ENCODE assay signal across 21 cellular contexts in genomic region chr14:96267916-96268315, GRCh38. TPM values are rescaled to one million over a fixed set of nuclear protein-coding genes. Genes with fewer than 3 reads are reported as not detected.
A peak's percentile ranks its signal among the peaks of the same experiment; 100 is the strongest.
DNase-seq lines count a peak whose midpoint lies in the region; ATAC-seq and TF ChIP-seq lines count a peak whose summit lies in the region.
"Had no signal": no experiment of that assay in that cellular context is flagged by ENCODE, and none has a peak within 500 bp of the region (broad histone marks: within the 10 kb centered on the region; RNA-seq: fewer than 3 reads in every experiment).

No MANE protein-coding gene starts in this region.

- POLR2A ChIA-PET in CD4-positive, alpha-beta T cell (lab: Charles Lee), result no interaction called here

- H3K27me3 ChIP-seq in esophagus (ENCODE audit: control insufficient read depth in 1 of 2, insufficient read depth in 2 of 2, low read length in 2 of 2), result no peaks in the 10 kb centered on the region
- peaks cover 0 to 14% of the 10 kb centered on the region in 2 donors for H3K27me3 ChIP-seq in tibial artery
- H3K27me3 ChIP-seq in CD4-positive, alpha-beta T cell (ENCODE audit: control insufficient read depth, insufficient read depth, low read length), result no peaks in the 10 kb centered on the region
- H3K27me3 ChIP-seq: brain microvascular endothelial cell, suprapubic skin had no signal

- intact Hi-C loops in tibial artery (cut with DNase I; ENCODE audit: low total_unique reads), result no loop called here
- intact Hi-C loops in CD4-positive, alpha-beta T cell (cut with DNase I, micrococcal nuclease), result no loop called here

- peaks cover 8 to 23% of the 10 kb centered on the region in 2 donors for H3K4me1 ChIP-seq in esophagus (ENCODE audit: control insufficient read depth in 2 of 2, insufficient read depth in 2 of 2, low read length in 1 of 2)
- no peaks in the 10 kb centered on the region for H3K4me1 ChIP-seq in tibial artery
- H3K4me1 ChIP-seq: heart right ventricle had no signal

- 56 to 77% methylated on average over 5 of the region's 5 CpGs for WGBS in esophagus, 2 donors

- no peak overlapping the region for H3K4me3 ChIP-seq in esophagus (ENCODE audit: low read depth in 1 of 2, low read length in 2 of 2)
- no peak overlapping the region for H3K4me3 ChIP-seq in tibial artery
- H3K4me3 ChIP-seq: GM12878, heart right ventricle, suprapubic skin had no signal

- H3K27ac Mint-ChIP-seq in nephron, result peak overlapping the region; percentile 10 to 83 (median 33)
- H3K27ac Mint-ChIP-seq in T-helper 2 cell treated with Interferon-gamma antibody and Interleukin-4, amounts not matched to agents 5 μg/mL and 100 μg/mL, for 36 hours, result no peak overlapping the region
- H3K27ac Mint-ChIP-seq in CD4-positive, alpha-beta T cell, result no peak overlapping the region
- H3K27ac Mint-ChIP-seq: activated naive CD8-positive, alpha-beta T cell treated with anti-CD3 and anti-CD28 coated beads, Interleukin-2, amount 10 ng/mL, durations not matched to agents 7 days and 5 days; memory B cell had no signal

- no peak for TF ChIP-seq CTCF in nephron (IDR thresholded peaks at IDR 0.05; ENCODE audit: unreplicated experiment in 3 of 3)
- TF ChIP-seq CTCF in tibial artery (IDR thresholded peaks at IDR 0.05), result no peak
- TF ChIP-seq CTCF in CD4-positive, alpha-beta T cell (IDR thresholded peaks at IDR 0.05), result no peak

- peaks cover 8% of the 10 kb centered on the region for H3K9me3 Mint-ChIP-seq in nephron
- H3K9me3 Mint-ChIP-seq in T-helper 2 cell treated with Interferon-gamma antibody and Interleukin-4, amounts not matched to agents 5 μg/mL and 100 μg/mL, for 36 hours, result peaks cover 3% of the 10 kb centered on the region
- peaks cover 6% of the 10 kb centered on the region for H3K9me3 Mint-ChIP-seq in CD4-positive, alpha-beta T cell
- H3K9me3 Mint-ChIP-seq: activated naive CD8-positive, alpha-beta T cell treated with anti-CD3 and anti-CD28 coated beads, Interleukin-2, amount 10 ng/mL, durations not matched to agents 7 days and 5 days had no signal

- H3K36me3 Mint-ChIP-seq in nephron (ENCODE audit: low read depth), result no peaks in the 10 kb centered on the region
- H3K36me3 Mint-ChIP-seq in T-helper 2 cell treated with Interferon-gamma antibody and Interleukin-4, amounts not matched to agents 5 μg/mL and 100 μg/mL, for 36 hours (ENCODE audit: low read depth), result no peaks in the 10 kb centered on the region
- H3K36me3 Mint-ChIP-seq in CD4-positive, alpha-beta T cell (ENCODE audit: low read depth), result no peaks in the 10 kb centered on the region
- H3K36me3 Mint-ChIP-seq: activated naive CD8-positive, alpha-beta T cell treated with anti-CD3 and anti-CD28 coated beads, Interleukin-2, amount 10 ng/mL, durations not matched to agents 7 days and 5 days; memory B cell had no signal

- H3K36me3 ChIP-seq in esophagus (ENCODE audit: control insufficient read depth in 2 of 2, insufficient read depth in 2 of 2, low read length in 1 of 2) (no peaks in the 10 kb centered on the region), tibial artery (no peaks in the 10 kb centered on the region)
- H3K36me3 ChIP-seq: brain microvascular endothelial cell, heart right ventricle, suprapubic skin had no signal

- CTCF ChIA-PET in CD4-positive, alpha-beta T cell (lab: Charles Lee), result no interaction called here

- peaks cover 24% of the 10 kb centered on the region for H3K27me3 Mint-ChIP-seq in nephron (ENCODE audit: low read depth)
- H3K27me3 Mint-ChIP-seq in T-helper 2 cell treated with Interferon-gamma antibody and Interleukin-4, amounts not matched to agents 5 μg/mL and 100 μg/mL, for 36 hours (ENCODE audit: low read depth), result no peaks in the 10 kb centered on the region
- peaks cover 11% of the 10 kb centered on the region for H3K27me3 Mint-ChIP-seq in CD4-positive, alpha-beta T cell
- H3K27me3 Mint-ChIP-seq: activated naive CD8-positive, alpha-beta T cell treated with anti-CD3 and anti-CD28 coated beads, Interleukin-2, amount 10 ng/mL, durations not matched to agents 7 days and 5 days had no signal

- H3K27ac ChIP-seq in esophagus (ENCODE audit: low read depth in 2 of 2, low read length in 1 of 2) (peak overlapping the region; percentile 79 to 91), tibial artery (no peak overlapping the region)
- no peak overlapping the region for H3K27ac ChIP-seq in CD4-positive, alpha-beta T cell (ENCODE audit: low read depth, low read length)
- H3K27ac ChIP-seq: heart right ventricle, KMS-11 had no signal

- H3K4me3 Mint-ChIP-seq in nephron, result peak overlapping the region in 1 of 3 experiments; percentile 3
- H3K4me3 Mint-ChIP-seq in T-helper 2 cell treated with Interferon-gamma antibody and Interleukin-4, amounts not matched to agents 5 μg/mL and 100 μg/mL, for 36 hours, result no peak overlapping the region
- H3K4me3 Mint-ChIP-seq in CD4-positive, alpha-beta T cell, result no peak overlapping the region
- H3K4me3 Mint-ChIP-seq: activated naive CD8-positive, alpha-beta T cell treated with anti-CD3 and anti-CD28 coated beads, Interleukin-2, amount 10 ng/mL, durations not matched to agents 7 days and 5 days; memory B cell; neural crest cell had no signal

- H3K4me1 Mint-ChIP-seq in nephron, result peaks cover 63% of the 10 kb centered on the region
- H3K4me1 Mint-ChIP-seq in T-helper 2 cell treated with Interferon-gamma antibody and Interleukin-4, amounts not matched to agents 5 μg/mL and 100 μg/mL, for 36 hours (ENCODE audit: low read depth), result no peaks in the 10 kb centered on the region
- H3K4me1 Mint-ChIP-seq in CD4-positive, alpha-beta T cell (ENCODE audit: low read depth), result no peaks in the 10 kb centered on the region
- H3K4me1 Mint-ChIP-seq: activated naive CD8-positive, alpha-beta T cell treated with anti-CD3 and anti-CD28 coated beads, Interleukin-2, amount 10 ng/mL, durations not matched to agents 7 days and 5 days; memory B cell; neural crest cell had no signal

- no peak for ATAC-seq in CD4-positive, alpha-beta T cell (ENCODE audit: poor library complexity)
- ATAC-seq: GM12878 had no signal

- H3K9me3 ChIP-seq in esophagus (ENCODE audit: control insufficient read depth in 2 of 2, insufficient read depth in 1 of 2, low read depth in 1 of 2, low read length in 1 of 2) (no peaks in the 10 kb centered on the region), tibial artery (peaks cover 0 to 5% (median 0%) of the 10 kb centered on the region in 3 donors)
- no peaks in the 10 kb centered on the region for H3K9me3 ChIP-seq in CD4-positive, alpha-beta T cell (ENCODE audit: control insufficient read depth, low read length)
- H3K9me3 ChIP-seq: suprapubic skin had no signal

- peak; percentile 56 for DNase-seq in EL
- peak; percentile 39 for DNase-seq in NCI-H226
- DNase-seq in T-helper 2 cell treated with Interferon-gamma antibody and Interleukin-4, amounts not matched to agents 5 μg/mL and 100 μg/mL, for 36 hours (ENCODE audit: low spot score), result no peak
- DNase-seq in tibial artery, result no peak
- no peak for DNase-seq in NCI-H1092 (lab: John Stamatoyannopoulos, UW)
- DNase-seq in CD4-positive, alpha-beta T cell, result no peak
- DNase-seq: activated naive CD8-positive, alpha-beta T cell treated with anti-CD3 and anti-CD28 coated beads, Interleukin-2, amount 10 ng/mL, durations not matched to agents 7 days and 5 days; Caco-2; GDM1; heart right ventricle; SIG-M5 had no signal

RNA-seq across cellular contexts. Expression of gene BDKRB1, which starts 11.9 kb away (rescaled TPM):
- polyA plus RNA-seq in esophagus, result 10 to 100 TPM; 13.4 to 18.5 TPM
- total RNA-seq in CD4-positive, alpha-beta T cell, result not detected
- total RNA-seq: activated CD8-positive, alpha-beta memory T cell treated with anti-CD3 and anti-CD28 coated beads for 36 hours; activated naive CD8-positive, alpha-beta T cell treated with anti-CD3 and anti-CD28 coated beads, Interleukin-2, amount 10 ng/mL, durations not matched to agents 7 days and 5 days; neural crest cell; T-helper 2 cell treated with Interferon-gamma antibody and Interleukin-4, amounts not matched to agents 100 ng/mL and 5 ng/mL, for 36 hours had no signal
- polyA plus RNA-seq: GM12878 had no signal

Comparison
In these comparisons a context has a peak if more than half of its experiments do, and no peak if none do; other contexts are left out.
1. DNase-seq: peak in EL (single experiment) and NCI-H226 (single experiment); none in T-helper 2 cell treated with Interferon-gamma antibody and Interleukin-4, amounts not matched to agents 5 μg/mL and 100 μg/mL, for 36 hours (single experiment), tibial artery (0 of 2), NCI-H1092 (single experiment) and CD4-positive, alpha-beta T cell (0 of 10).
2. H3K27ac ChIP-seq: peak in esophagus (2 of 2); none in tibial artery (0 of 2) and CD4-positive, alpha-beta T cell (single experiment).
3. H3K27ac Mint-ChIP-seq: peak in nephron (3 of 3); none in T-helper 2 cell treated with Interferon-gamma antibody and Interleukin-4, amounts not matched to agents 5 μg/mL and 100 μg/mL, for 36 hours (single experiment) and CD4-positive, alpha-beta T cell (single experiment).